ENCODE assay signal across 14 cellular contexts in genomic region chr3:58608648-58609047, GRCh38. TPM values are rescaled to one million over a fixed set of nuclear protein-coding genes. Genes with fewer than 3 reads are reported as not detected.
A peak's percentile ranks its signal among the peaks of the same experiment; 100 is the strongest.
DNase-seq lines count a peak whose midpoint lies in the region; ATAC-seq and TF ChIP-seq lines count a peak whose summit lies in the region.
"Had no signal": no experiment of that assay in that cellular context is flagged by ENCODE, and none has a peak within 500 bp of the region (broad histone marks: within the 10 kb centered on the region; RNA-seq: fewer than 3 reads in every experiment).

No MANE protein-coding gene starts in this region.

- no peaks in the 10 kb centered on the region for H3K9me3 Mint-ChIP-seq in Calu3 (ENCODE audit: low read depth, unreplicated experiment)
- no peaks in the 10 kb centered on the region for H3K9me3 Mint-ChIP-seq in stimulated activated naive CD8-positive, alpha-beta T cell treated with anti-CD3 and anti-CD28 coated beads, Interleukin-15, amount 100 ng/mL, for 72 hours

- H3K27ac Mint-ChIP-seq in Calu3 (ENCODE audit: unreplicated experiment), result no peak overlapping the region
- H3K27ac Mint-ChIP-seq in stimulated activated naive CD8-positive, alpha-beta T cell treated with anti-CD3 and anti-CD28 coated beads, Interleukin-15, amount 100 ng/mL, for 72 hours, result no peak overlapping the region
- H3K27ac Mint-ChIP-seq: activated CD4-positive, alpha-beta T cell treated with anti-CD3 and anti-CD28 coated beads for 36 hours had no signal

- peaks cover 23% of the 10 kb centered on the region for H3K27me3 Mint-ChIP-seq in Calu3 (ENCODE audit: unreplicated experiment)
- peaks cover 40% of the 10 kb centered on the region for H3K27me3 Mint-ChIP-seq in stimulated activated naive CD8-positive, alpha-beta T cell treated with anti-CD3 and anti-CD28 coated beads, Interleukin-15, amount 100 ng/mL, for 72 hours

- H3K4me1 Mint-ChIP-seq in Calu3 (ENCODE audit: low read depth, unreplicated experiment), result no peaks in the 10 kb centered on the region
- H3K4me1 Mint-ChIP-seq in stimulated activated naive CD8-positive, alpha-beta T cell treated with anti-CD3 and anti-CD28 coated beads, Interleukin-15, amount 100 ng/mL, for 72 hours, result peaks cover 7% of the 10 kb centered on the region

- no TSS peak for BruUV-seq in Calu3 (replicated peaks; lab: Mats Ljungman, UMichigan)

- DNase-seq in Calu3 (peak; percentile 38), NCI-H2081 treated with DMSO at 0.1 percent for 48 hours (lab: John Stamatoyannopoulos, UW) (peak; percentile 27), caudate nucleus (lab: John Stamatoyannopoulos, UW) (peak in 25 of 61 donors; percentile 3 to 92 (median 29)), left kidney (ENCODE audit: low read depth, low spot score) (peak; percentile 61)
- no peak for DNase-seq in stimulated activated CD4-positive, alpha-beta T cell treated with anti-CD3 and anti-CD28 coated beads, Interleukin-15, amount 100 ng/mL, for 24 hours
- no peak for DNase-seq in stimulated activated naive CD8-positive, alpha-beta T cell treated with anti-CD3 and anti-CD28 coated beads, Interleukin-15, amount 100 ng/mL, for 72 hours
- DNase-seq: activated CD4-positive, alpha-beta T cell treated with anti-CD3 and anti-CD28 coated beads for 36 hours; NCI-H524 treated with DMSO at 0.1 percent for 48 hours; SW 1271 had no signal

- no peak for TF ChIP-seq CTCF in Calu3 (IDR thresholded peaks at IDR 0.05; ENCODE audit: unreplicated experiment)
- no peak for TF ChIP-seq CTCF in gastroesophageal sphincter (IDR thresholded peaks at IDR 0.05)

- H3K27ac ChIP-seq in caudate nucleus (ENCODE audit: low read depth, low read length) (peak overlapping the region; percentile 37), gastroesophageal sphincter (no peak overlapping the region)
- H3K27ac ChIP-seq: C4-2B, coronary artery had no signal

- no peak overlapping the region for H3K4me3 ChIP-seq in gastroesophageal sphincter
- H3K4me3 ChIP-seq: coronary artery had no signal

- H3K9me3 ChIP-seq in gastroesophageal sphincter, result peaks cover 0 to 19% (median 0%) of the 10 kb centered on the region in 3 donors

- intact Hi-C loops in Calu3 (cut with micrococcal nuclease; ENCODE audit: unreplicated experiment), result loop anchor here (1.0 kb wide), 1 partner anchor 22 kb away; no protein-coding TSS in a partner anchor

- H3K4me3 Mint-ChIP-seq in Calu3 (ENCODE audit: low read depth, unreplicated experiment), result no peak overlapping the region
- H3K4me3 Mint-ChIP-seq in stimulated activated naive CD8-positive, alpha-beta T cell treated with anti-CD3 and anti-CD28 coated beads, Interleukin-15, amount 100 ng/mL, for 72 hours, result no peak overlapping the region
- H3K4me3 Mint-ChIP-seq: activated CD4-positive, alpha-beta T cell treated with anti-CD3 and anti-CD28 coated beads for 36 hours had no signal

- no peak for TF ChIP-seq POLR2A in gastroesophageal sphincter (IDR thresholded peaks at IDR 0.05)

- WGBS in gastroesophageal sphincter (ENCODE audit: low coverage in 1 of 2), 2 donors, result 56% methylated on average over 4 of the region's 5 CpGs; no CpG with 5 or more reads in 1 of the 2 donors

- peaks cover 7% of the 10 kb centered on the region for H3K27me3 ChIP-seq in gastroesophageal sphincter

- no peaks in the 10 kb centered on the region for H3K36me3 ChIP-seq in gastroesophageal sphincter

- TF ChIP-seq EP300 in gastroesophageal sphincter (IDR thresholded peaks at IDR 0.05), result no peak

- H3K36me3 Mint-ChIP-seq in Calu3 (ENCODE audit: insufficient read depth, unreplicated experiment), result no peaks in the 10 kb centered on the region

- peaks cover 0 to 8% (median 0%) of the 10 kb centered on the region in 3 donors for H3K4me1 ChIP-seq in gastroesophageal sphincter

- no peak for ATAC-seq in stimulated activated naive CD8-positive, alpha-beta T cell treated with anti-CD3 and anti-CD28 coated beads, Interleukin-15, amount 100 ng/mL, for 72 hours
- ATAC-seq in gastroesophageal sphincter (no peak), HG03045 (IDR thresholded peaks at IDR 0.05; ENCODE audit: unreplicated experiment) (no peak)

- CTCF ChIA-PET in Calu3 (lab: Charles Lee), result no interaction called here

RNA-seq across cellular contexts. Expression of gene FAM107A, which starts 31.5 kb away (rescaled TPM):
- total RNA-seq in Calu3 (2022), result not detected in 2 replicates
- 100 to 1,000 TPM in 1 of 4 donors, 10 to 100 TPM in 3; 27.9 to 109 (median 83.8) TPM for total RNA-seq in gastroesophageal sphincter
- total RNA-seq: activated CD4-positive, alpha-beta T cell treated with anti-CD3 and anti-CD28 coated beads for 36 hours had no signal

RNA-seq across cellular contexts. Expression of gene FAM3D, which starts 57.9 kb away (rescaled TPM):
- 3.0 and 3.8 TPM in 2 replicates for total RNA-seq in Calu3 (2022)
- 10 to 100 TPM in 1 of 4 donors, 1 to 10 TPM in 1, not detected in 2; 1.9 to 33.2 TPM for total RNA-seq in gastroesophageal sphincter
- total RNA-seq: activated CD4-positive, alpha-beta T cell treated with anti-CD3 and anti-CD28 coated beads for 36 hours; skeletal muscle tissue had no signal

Comparison
In these comparisons a context has a peak if more than half of its experiments do, and no peak if none do; other contexts are left out.
1. DNase-seq: peak in Calu3 (single experiment), NCI-H2081 treated with DMSO at 0.1 percent for 48 hours (single experiment) and left kidney (single experiment); none in stimulated activated CD4-positive, alpha-beta T cell treated with anti-CD3 and anti-CD28 coated beads, Interleukin-15, amount 100 ng/mL, for 24 hours (single experiment) and stimulated activated naive CD8-positive, alpha-beta T cell treated with anti-CD3 and anti-CD28 coated beads, Interleukin-15, amount 100 ng/mL, for 72 hours (0 of 2).
2. RNA of gene FAM107A, which starts 31.5 kb away (total RNA-seq): 27.9 to 109 TPM in gastroesophageal sphincter; not detected in Calu3; every median in the first group is over 10 times any median in the second.